ENCODE assay signal across 34 cellular contexts in genomic region chr22:19786264-19786585, GRCh38. TPM values are rescaled to one million over a fixed set of nuclear protein-coding genes. Genes with fewer than 3 reads are reported as not detected.
"Had no signal": no experiment of that assay in that cellular context is flagged by ENCODE, and none has a peak within 500 bp of the region (broad histone marks: within the 10 kb centered on the region; RNA-seq: fewer than 3 reads in every experiment).

No MANE protein-coding gene starts in this region.

- FAIRE-seq: astrocyte, bronchial epithelial cell, colon had no signal

- H3K4me1 ChIP-seq: esophagus muscularis mucosa, foreskin keratinocyte, gastrocnemius medialis, heart left ventricle had no signal

- H3K36me3 ChIP-seq: brain microvascular endothelial cell, gastrocnemius medialis had no signal

- H3K4me3 ChIP-seq: esophagus muscularis mucosa, gastrocnemius medialis, heart left ventricle had no signal

- H3K27ac ChIP-seq: brain microvascular endothelial cell, esophagus muscularis mucosa, foreskin keratinocyte, gastrocnemius medialis, heart left ventricle had no signal

- H3K27me3 ChIP-seq: brain microvascular endothelial cell, foreskin keratinocyte had no signal

- ATAC-seq: activated CD4-positive, alpha-beta T cell treated with anti-CD3 and anti-CD28 coated beads for 36 hours; activated CD8-positive, alpha-beta memory T cell treated with anti-CD3 and anti-CD28 coated beads, Interleukin-2, amount 10 ng/mL, durations not matched to agents 7 days and 5 days; activated CD8-positive, alpha-beta T cell treated with anti-CD3 and anti-CD28 coated beads, Interleukin-2, amount 10 ng/mL, durations not matched to agents 7 days and 5 days; activated naive CD4-positive, alpha-beta T cell treated with anti-CD3 and anti-CD28 coated beads, Interleukin-2, amount 50 U/mL, for 72 hours; activated T-cell treated with anti-CD3 and anti-CD28 coated beads, Interleukin-2, amount 50 U/mL, for 72 hours; effector memory CD8-positive, alpha-beta T cell; foreskin keratinocyte; gastrocnemius medialis; heart left ventricle; T-helper 17 cell had no signal

- DNase-seq: activated CD4-positive, alpha-beta memory T cell treated with anti-CD3 and anti-CD28 coated beads for 36 hours; activated CD4-positive, alpha-beta T cell treated with anti-CD3 and anti-CD28 coated beads for 36 hours; activated CD4-positive, alpha-beta T cell treated with anti-CD3 and anti-CD28 coated beads, Interleukin-2, amount 10 ng/mL, durations not matched to agents 24 days and 14 days; activated CD4-positive, CD25-positive, alpha-beta regulatory T cell; activated CD4-positive, CD25-positive, alpha-beta regulatory T cell treated with anti-CD3 and anti-CD28 coated beads, Interleukin-2, amount 50 U/mL, for 72 hours; activated CD8-positive, alpha-beta memory T cell treated with anti-CD3 and anti-CD28 coated beads, Interleukin-2, amount 10 ng/mL, durations not matched to agents 7 days and 5 days; activated CD8-positive, alpha-beta memory T cell treated with anti-CD3 and anti-CD28 coated beads, Interleukin-2, amount 50 U/mL, for 4 hours; activated CD8-positive, alpha-beta T cell treated with anti-CD3 and anti-CD28 coated beads, Interleukin-2, amount 10 ng/mL, durations not matched to agents 7 days and 5 days; activated gamma-delta T cell; activated naive CD4-positive, alpha-beta T cell; activated naive CD4-positive, alpha-beta T cell treated with anti-CD3 and anti-CD28 coated beads, Interleukin-2, amount 10 ng/mL, durations not matched to agents 7 days and 5 days; activated naive CD8-positive, alpha-beta T cell treated with anti-CD3 and anti-CD28 coated beads, Interleukin-2, amount 10 ng/mL, durations not matched to agents 7 days and 5 days; activated T-cell treated with anti-CD3 and anti-CD28 coated beads for 4 hours; activated T-cell treated with anti-CD3 and anti-CD28 coated beads, Interleukin-2, amount 50 U/mL, for 24 hours; activated T-cell treated with anti-CD3 and anti-CD28 coated beads, Interleukin-2, amount 50 U/mL, for 72 hours; brain microvascular endothelial cell; cortex of kidney; dermis blood vessel endothelial cell; effector CD4-positive, alpha-beta T cell; effector memory CD8-positive, alpha-beta T cell; erythroblast; foreskin keratinocyte; gastrocnemius medialis; glutamatergic neuron; T-helper 1 cell; T-helper 17 cell; T1000 had no signal

RNA-seq across cellular contexts. Expression of gene TBX1, which starts 25.6 kb away (rescaled TPM):
- total RNA-seq: activated CD4-positive, alpha-beta memory T cell treated with anti-CD3 and anti-CD28 coated beads for 36 hours; activated CD4-positive, alpha-beta T cell treated with anti-CD3 and anti-CD28 coated beads for 36 hours; activated CD4-positive, alpha-beta T cell treated with anti-CD3 and anti-CD28 coated beads, Interleukin-2, amount 10 ng/mL, durations not matched to agents 24 days and 14 days; activated CD8-positive, alpha-beta memory T cell treated with anti-CD3 and anti-CD28 coated beads for 36 hours; activated naive CD4-positive, alpha-beta T cell treated with anti-CD3 and anti-CD28 coated beads, Interleukin-2, amount 50 U/mL, for 72 hours; T-helper 17 cell had no signal
